In the genomic region with DNA sequence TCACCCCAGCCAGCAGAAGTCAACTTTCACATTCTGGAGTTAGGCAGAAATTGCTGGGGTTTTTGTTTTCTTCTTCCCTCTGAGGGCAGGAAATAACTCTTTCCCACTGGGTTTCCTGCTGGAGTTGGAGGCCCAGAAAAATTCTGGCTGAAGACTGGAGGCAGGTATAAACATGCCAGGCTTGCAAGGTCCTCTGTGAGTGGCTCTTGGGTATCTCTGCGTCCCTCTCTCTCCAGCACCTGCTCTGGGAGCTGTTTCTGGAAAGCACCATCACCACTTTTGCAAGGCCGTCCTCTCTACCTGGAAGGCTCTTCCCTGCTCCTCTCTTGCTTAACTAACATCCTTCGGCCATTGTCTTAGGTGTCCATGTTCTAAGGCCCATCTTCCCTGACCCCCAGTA, we compare ENCODE assay signal across 24 cellular contexts.
"Had no signal": no experiment of that assay in that cellular context is flagged by ENCODE, and none has a peak within 500 bp of the region (broad histone marks: within the 10 kb centered on the region; RNA-seq: fewer than 3 reads in every experiment).

No MANE protein-coding gene starts in this region.

- H3K27ac Mint-ChIP-seq: activated B cell treated with CpG ODN at 0.5 μM for 24 hours; activated CD4-positive, alpha-beta T cell treated with anti-CD3 and anti-CD28 coated beads for 36 hours; activated naive CD4-positive, alpha-beta T cell treated with anti-CD3 and anti-CD28 coated beads, Interleukin-2, amount 50 U/mL, for 72 hours; activated T-helper 1 cell treated with anti-CD3 and anti-CD28 coated beads, Interleukin-12 subunit alpha, Interleukin-12 subunit beta, Interleukin-2, Interleukin-4 antibody, amounts not matched to agents 30 ng/mL and 10 ng/mL and 1 ng/mL, durations not matched to agents 14 hours and 24 hours and 36 hours; brain; memory B cell; nephron progenitor cell; stimulated activated naive CD8-positive, alpha-beta T cell treated with anti-CD3 and anti-CD28 coated beads, Interleukin-15, Interleukin-2, amounts not matched to agents 100 ng/mL and 50 ng/mL, for 24 hours; T-helper 17 cell had no signal

- H3K27me3 ChIP-seq: right lobe of liver, tibial nerve, vagina had no signal

- DNase-seq: activated B cell treated with CpG ODN at 0.5 μM for 24 hours; activated CD4-positive, alpha-beta T cell treated with anti-CD3 and anti-CD28 coated beads for 36 hours; activated CD4-positive, alpha-beta T cell treated with anti-CD3 and anti-CD28 coated beads, Interleukin-2, amount 50 U/mL, for 4 hours; aorta; erythroblast; hippocampal formation; mucosa of descending colon; nephron progenitor cell; occipital lobe; right lobe of liver; stimulated activated CD4-positive, alpha-beta T cell treated with anti-CD3 and anti-CD28 coated beads, Interleukin-1b, Interleukin-23, amount 100 ng/mL, for 48 hours; SW 1271; T-helper 17 cell had no signal

- H3K4me1 ChIP-seq: right lobe of liver, tibial nerve, vagina had no signal

- H3K4me3 Mint-ChIP-seq: activated B cell treated with CpG ODN at 0.5 μM for 24 hours; activated CD4-positive, alpha-beta T cell treated with anti-CD3 and anti-CD28 coated beads for 36 hours; activated T-helper 1 cell treated with anti-CD3 and anti-CD28 coated beads, Interleukin-12 subunit alpha, Interleukin-12 subunit beta, Interleukin-2, Interleukin-4 antibody, amounts not matched to agents 30 ng/mL and 10 ng/mL and 1 ng/mL, durations not matched to agents 14 hours and 24 hours and 36 hours; brain; central memory CD8-positive, alpha-beta T cell; memory B cell; nephron progenitor cell; stimulated activated naive CD8-positive, alpha-beta T cell treated with anti-CD3 and anti-CD28 coated beads, Interleukin-15, Interleukin-2, amounts not matched to agents 100 ng/mL and 50 ng/mL, for 24 hours; T-helper 17 cell had no signal

- FAIRE-seq: colon, frontal cortex had no signal

- H3K4me3 ChIP-seq: mucosa of descending colon, right lobe of liver, skin epidermis, tibial nerve, vagina had no signal

- H3K36me3 ChIP-seq: right lobe of liver, tibial nerve, vagina had no signal

- H3K9me3 Mint-ChIP-seq: activated B cell treated with CpG ODN at 0.5 μM for 24 hours; activated naive CD4-positive, alpha-beta T cell treated with anti-CD3 and anti-CD28 coated beads, Interleukin-2, amount 50 U/mL, for 72 hours; activated T-helper 1 cell treated with anti-CD3 and anti-CD28 coated beads, Interleukin-12 subunit alpha, Interleukin-12 subunit beta, Interleukin-2, Interleukin-4 antibody, amounts not matched to agents 30 ng/mL and 10 ng/mL and 1 ng/mL, durations not matched to agents 14 hours and 24 hours and 36 hours; central memory CD8-positive, alpha-beta T cell; nephron progenitor cell; stimulated activated naive CD8-positive, alpha-beta T cell treated with anti-CD3 and anti-CD28 coated beads, Interleukin-15, Interleukin-2, amounts not matched to agents 100 ng/mL and 50 ng/mL, for 24 hours had no signal

- H3K9me3 ChIP-seq: mucosa of descending colon, right lobe of liver, vagina had no signal

- ATAC-seq: activated CD4-positive, alpha-beta T cell treated with anti-CD3 and anti-CD28 coated beads for 36 hours; activated naive CD4-positive, alpha-beta T cell treated with anti-CD3 and anti-CD28 coated beads, Interleukin-2, amount 50 U/mL, for 72 hours; mucosa of descending colon; right lobe of liver; T-helper 17 cell had no signal

- H3K4me1 Mint-ChIP-seq: activated B cell treated with CpG ODN at 0.5 μM for 24 hours; activated CD4-positive, alpha-beta T cell treated with anti-CD3 and anti-CD28 coated beads for 36 hours; brain; central memory CD8-positive, alpha-beta T cell; nephron progenitor cell; T-helper 17 cell had no signal

- H3K27ac ChIP-seq: right lobe of liver, skin epidermis, tibial nerve, vagina had no signal

- H3K36me3 Mint-ChIP-seq: activated naive CD4-positive, alpha-beta T cell treated with anti-CD3 and anti-CD28 coated beads, Interleukin-2, amount 50 U/mL, for 72 hours; brain had no signal
